ENCODE assay signal across 10 cellular contexts in the genomic region with DNA sequence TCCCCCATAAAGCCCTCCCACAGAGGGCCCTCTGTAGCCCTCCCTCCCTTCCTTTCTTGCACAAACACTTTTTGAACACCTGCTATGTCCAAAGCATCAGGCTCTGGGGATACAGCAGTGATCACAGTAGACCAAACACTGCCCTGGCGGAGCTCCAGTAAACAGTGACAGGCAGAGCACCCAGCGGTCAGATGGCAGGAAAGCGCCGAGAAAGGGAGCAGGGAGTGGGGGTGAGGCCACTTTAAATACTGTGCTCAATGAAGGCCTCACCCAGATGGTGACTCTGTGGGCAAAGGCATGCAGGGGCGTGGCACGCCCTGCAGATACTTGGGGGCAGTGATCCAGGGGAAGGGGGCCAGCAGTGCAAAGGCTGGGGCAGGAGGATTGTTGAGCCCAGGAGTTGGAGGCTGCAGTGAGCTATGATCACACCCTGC. TPM values are rescaled to one million over a fixed set of nuclear protein-coding genes. Genes with fewer than 3 reads are reported as not detected.
DNase-seq lines count a peak whose midpoint lies in the region; FAIRE-seq and TF ChIP-seq lines count a peak whose summit lies in the region.
"Had no signal": no experiment of that assay in that cellular context is flagged by ENCODE, and none has a peak within 500 bp of the region (broad histone marks: within the 10 kb centered on the region; RNA-seq: fewer than 3 reads in every experiment).

No MANE protein-coding gene starts in this region.

- intact Hi-C loops in endothelial cell of umbilical vein (cut with micrococcal nuclease) = loop anchor here (1.0 kb wide), 3 partner anchors 11 to 20 kb away; partner anchors contain the start of gene ICAM2

- H3K9me3 Mint-ChIP-seq in activated naive CD8-positive, alpha-beta T cell (ENCODE audit: low read depth) = no peaks in the 10 kb centered on the region
- H3K9me3 Mint-ChIP-seq in activated naive CD8-positive, alpha-beta T cell treated with anti-CD3 and anti-CD28 coated beads for 36 hours = no peaks in the 10 kb centered on the region
- H3K9me3 Mint-ChIP-seq in type B pancreatic cell = no peaks in the 10 kb centered on the region

- peaks cover 43% of the 10 kb centered on the region for H3K4me1 Mint-ChIP-seq in activated naive CD8-positive, alpha-beta T cell (ENCODE audit: low read depth)
- H3K4me1 Mint-ChIP-seq in activated naive CD8-positive, alpha-beta T cell treated with anti-CD3 and anti-CD28 coated beads for 36 hours = peaks cover 28% of the 10 kb centered on the region
- H3K4me1 Mint-ChIP-seq in type B pancreatic cell (ENCODE audit: unreplicated experiment) = peaks cover 8% of the 10 kb centered on the region

- no peaks in the 10 kb centered on the region for H3K27me3 ChIP-seq in endothelial cell of umbilical vein (ENCODE audit: control insufficient read depth in 2 of 2, insufficient read depth in 2 of 2, low read length in 2 of 2)
- H3K27me3 ChIP-seq: hepatocyte had no signal

- H3K36me3 ChIP-seq in endothelial cell of umbilical vein (ENCODE audit: control insufficient read depth in 2 of 2, extremely low read depth in 1 of 2, insufficient read depth in 2 of 2, low read length in 2 of 2) = peaks cover 26 to 29% of the 10 kb centered on the region in 2 experiments

- no peaks in the 10 kb centered on the region for H3K36me3 Mint-ChIP-seq in activated naive CD8-positive, alpha-beta T cell
- H3K36me3 Mint-ChIP-seq in activated naive CD8-positive, alpha-beta T cell treated with anti-CD3 and anti-CD28 coated beads for 36 hours = peaks cover 16% of the 10 kb centered on the region
- H3K36me3 Mint-ChIP-seq in type B pancreatic cell = no peaks in the 10 kb centered on the region

- CTCF ChIA-PET in endothelial cell of umbilical vein (lab: Charles Lee) = interaction anchor here (0.7 to 6.8 kb wide), 7 partner anchors 14 to 128 kb away, joined by 3 to 140 read pairs (median 16); partner anchors contain the start of gene ICAM2

- no peak for TF ChIP-seq CTCF in endothelial cell of umbilical vein (IDR thresholded peaks at IDR 0.05; ENCODE audit: extremely low read depth in 1 of 2, insufficient read depth in 1 of 2, low read depth in 1 of 2, low read length in 2 of 2)
- TF ChIP-seq CTCF in type B pancreatic cell (conservative IDR thresholded peaks at IDR 0.05) = no peak

- peak overlapping the region; percentile 84 for H3K27ac Mint-ChIP-seq in activated naive CD8-positive, alpha-beta T cell
- no peak overlapping the region for H3K27ac Mint-ChIP-seq in activated naive CD8-positive, alpha-beta T cell treated with anti-CD3 and anti-CD28 coated beads for 36 hours
- no peak overlapping the region for H3K27ac Mint-ChIP-seq in type B pancreatic cell

- peak overlapping the region; percentile 91 for H3K27ac ChIP-seq in endothelial cell of umbilical vein (ENCODE audit: insufficient read depth, low read depth, low read length)
- H3K27ac ChIP-seq: hepatocyte had no signal

- peak overlapping the region; percentile 66 to 87 (median 73) for H3K4me3 ChIP-seq in endothelial cell of umbilical vein (replicated peaks in 1 of 3; ENCODE audit: insufficient read depth in 1 of 3, low read depth in 1 of 3, low read length in 3 of 3)
- H3K4me3 ChIP-seq: hepatocyte had no signal

- peaks cover 51% of the 10 kb centered on the region for H3K79me2 ChIP-seq in endothelial cell of umbilical vein (ENCODE audit: control insufficient read depth, insufficient read depth, low read length)
- H3K79me2 ChIP-seq: hepatocyte had no signal

- no peak overlapping the region for H3K4me3 Mint-ChIP-seq in activated naive CD8-positive, alpha-beta T cell
- H3K4me3 Mint-ChIP-seq in activated naive CD8-positive, alpha-beta T cell treated with anti-CD3 and anti-CD28 coated beads for 36 hours = no peak overlapping the region
- H3K4me3 Mint-ChIP-seq in type B pancreatic cell = no peak overlapping the region

- dilution Hi-C loops in endothelial cell of umbilical vein (cut with MboI; ENCODE audit: extremely low pct_ligation_motif_present, low sequenced_read_pairs) = no loop called here

- H4K20me1 ChIP-seq in endothelial cell of umbilical vein (replicated peaks; ENCODE audit: control insufficient read depth, extremely low read depth, insufficient read depth, low read length) = no peaks in the 10 kb centered on the region

- H3K27me3 Mint-ChIP-seq in activated naive CD8-positive, alpha-beta T cell = no peaks in the 10 kb centered on the region
- H3K27me3 Mint-ChIP-seq in activated naive CD8-positive, alpha-beta T cell treated with anti-CD3 and anti-CD28 coated beads for 36 hours = no peaks in the 10 kb centered on the region
- peaks cover 2% of the 10 kb centered on the region for H3K27me3 Mint-ChIP-seq in type B pancreatic cell

- H3K9me3 ChIP-seq in endothelial cell of umbilical vein (replicated peaks; ENCODE audit: control insufficient read depth, insufficient read depth, low read length) = no peaks in the 10 kb centered on the region

- H3K9me1 ChIP-seq in endothelial cell of umbilical vein (replicated peaks; ENCODE audit: control insufficient read depth, extremely low read depth, insufficient read depth, low read length) = no peaks in the 10 kb centered on the region

- BruUV-seq in endothelial cell of umbilical vein (replicated peaks; lab: Mats Ljungman, UMichigan) = no TSS peak

- no peak for DNase-seq in activated naive CD8-positive, alpha-beta T cell treated with anti-CD3 and anti-CD28 coated beads for 36 hours
- DNase-seq in NCI-H69 (lab: John Stamatoyannopoulos, UW) (peak; percentile 95), endothelial cell of umbilical vein (ENCODE audit: low read depth, low spot score) (peak; percentile 64), type B pancreatic cell (ENCODE audit: extremely low spot score, unreplicated experiment) (peak; percentile 59), GM19239 (ENCODE audit: insufficient read length, low spot score) (no peak), Kasumi-1 (lab: John Stamatoyannopoulos, UW) (no peak), cortex of kidney (lab: John Stamatoyannopoulos, UW) (no peak)
- DNase-seq: NCI-H526 had no signal

- POLR2A ChIA-PET in endothelial cell of umbilical vein (lab: Charles Lee) = interaction anchor here (1.1 to 3.1 kb wide), 4 partner anchors 11 to 124 kb away, joined by 3 to 32 read pairs (median 5); partner anchors contain the start of genes ERN1 and ICAM2

- H3K4me1 ChIP-seq in endothelial cell of umbilical vein (ENCODE audit: control insufficient read depth, extremely low read depth, insufficient read depth, low read length) = peaks cover 85% of the 10 kb centered on the region

- peak overlapping the region; percentile 91 for H3K9ac ChIP-seq in endothelial cell of umbilical vein (replicated peaks; ENCODE audit: extremely low read depth, insufficient read depth, low read length)

- H2AFZ ChIP-seq in endothelial cell of umbilical vein (ENCODE audit: low read depth, low read length) = no peak overlapping the region
- H2AFZ ChIP-seq: hepatocyte had no signal

- no peak for TF ChIP-seq POLR2A in endothelial cell of umbilical vein (IDR thresholded peaks at IDR 0.05; ENCODE audit: low read depth, low read length)

- H3K4me2 ChIP-seq in endothelial cell of umbilical vein (ENCODE audit: insufficient read depth, low read length) = peak overlapping the region; percentile 91
- H3K4me2 ChIP-seq: hepatocyte had no signal

- FAIRE-seq in endothelial cell of umbilical vein (lab: Jason Lieb, UNC) = no peak
- no peak for FAIRE-seq in GM19239 (lab: Jason Lieb, UNC)

TF ChIP-seq in endothelial cell of umbilical vein, 7 proteins besides CTCF, POLR2A, EP300 and RAD21 (continues in another document):
- TF ChIP-seq MAX (IDR thresholded peaks at IDR 0.05; ENCODE audit: insufficient read depth, insufficient read length) = no peak

RNA-seq across cellular contexts. Expression of gene PRR29, which starts 7.6 kb away (rescaled TPM):
- total RNA-seq in activated naive CD8-positive, alpha-beta T cell treated with anti-CD3 and anti-CD28 coated beads for 36 hours = under 1 TPM; 0.36 to 0.93 TPM
- 0.78 and 1.2 TPM in 2 replicates for total RNA-seq in endothelial cell of umbilical vein
- 0.39 and 0.60 TPM in 2 replicates for polyA plus RNA-seq in endothelial cell of umbilical vein
- polyA plus RNA-seq in endothelial cell of umbilical vein (2011; cell fraction: cytosol; rRNA removed) = 0.22 and 0.25 TPM in 2 replicates
- 1.1 TPM in 2 replicates for polyA plus RNA-seq in endothelial cell of umbilical vein (2011; cell fraction: nucleus; rRNA removed)
- 27.6 and 50.2 TPM in 2 replicates for polyA plus RNA-seq in endothelial cell of umbilical vein (2012)
- polyA minus RNA-seq in endothelial cell of umbilical vein = 0.40 and 0.46 TPM in 2 replicates
- polyA minus RNA-seq in endothelial cell of umbilical vein (2011; cell fraction: cytosol; rRNA and poly(A)+ RNA removed) = not detected
- 0.53 and 0.77 TPM in 2 replicates for polyA minus RNA-seq in endothelial cell of umbilical vein (2011; cell fraction: nucleus; rRNA and poly(A)+ RNA removed)
- total RNA-seq in type B pancreatic cell (ENCODE audit: low replicate concordance) = 0.45 and 4.2 TPM in 2 replicates

RNA-seq across cellular contexts. Expression of gene ICAM2, which starts 14.7 kb away (rescaled TPM):
- total RNA-seq in activated naive CD8-positive, alpha-beta T cell treated with anti-CD3 and anti-CD28 coated beads for 36 hours = 10 to 100 TPM; 52.9 to 54.5 TPM
- 514 and 586 TPM in 2 replicates for total RNA-seq in endothelial cell of umbilical vein
- polyA plus RNA-seq in endothelial cell of umbilical vein = 2,377 and 2,759 TPM in 2 replicates
- 1,397 and 1,487 TPM in 2 replicates for polyA plus RNA-seq in endothelial cell of umbilical vein (2011; cell fraction: cytosol; rRNA removed)
- 644 and 716 TPM in 2 replicates for polyA plus RNA-seq in endothelial cell of umbilical vein (2011; cell fraction: nucleus; rRNA removed)
- polyA plus RNA-seq in endothelial cell of umbilical vein (2012) = 616 and 790 TPM in 2 replicates
- 1,340 and 1,357 TPM in 2 replicates for polyA minus RNA-seq in endothelial cell of umbilical vein
- not detected for polyA minus RNA-seq in endothelial cell of umbilical vein (2011; cell fraction: cytosol; rRNA and poly(A)+ RNA removed)
- 203 and 216 TPM in 2 replicates for polyA minus RNA-seq in endothelial cell of umbilical vein (2011; cell fraction: nucleus; rRNA and poly(A)+ RNA removed)
- total RNA-seq in type B pancreatic cell (ENCODE audit: low replicate concordance) = 1.2 TPM in 1 of 2 replicates, not detected in the other

RNA-seq across cellular contexts. Expression of gene SCN4A, which starts 33.0 kb away (rescaled TPM):
- total RNA-seq in activated naive CD8-positive, alpha-beta T cell treated with anti-CD3 and anti-CD28 coated beads for 36 hours = under 1 TPM; 0.14 to 0.31 TPM
- total RNA-seq in endothelial cell of umbilical vein (0.40 TPM in 1 of 2 replicates, not detected in the other), type B pancreatic cell (ENCODE audit: low replicate concordance) (0.39 TPM in 1 of 2 replicates, not detected in the other)
- polyA plus RNA-seq in endothelial cell of umbilical vein = 0.01 and 0.02 TPM in 2 replicates
- polyA plus RNA-seq in endothelial cell of umbilical vein (2011; cell fraction: cytosol; rRNA removed) = 0.06 and 0.11 TPM in 2 replicates
- polyA plus RNA-seq in endothelial cell of umbilical vein (2011; cell fraction: nucleus; rRNA removed) = 0.08 and 0.20 TPM in 2 replicates
- 0.04 and 0.13 TPM in 2 replicates for polyA plus RNA-seq in endothelial cell of umbilical vein (2012)
- 0.07 TPM in 1 of 2 replicates, not detected in the other for polyA minus RNA-seq in endothelial cell of umbilical vein
- polyA minus RNA-seq in endothelial cell of umbilical vein (2011; cell fraction: cytosol; rRNA and poly(A)+ RNA removed) = 0.51 TPM
- polyA minus RNA-seq in endothelial cell of umbilical vein (2011; cell fraction: nucleus; rRNA and poly(A)+ RNA removed) = 0.10 TPM in 1 of 2 replicates, not detected in the other
- polyA plus RNA-seq: hepatocyte had no signal

Comparison
In these comparisons a context has a peak if more than half of its experiments do, and no peak if none do; other contexts are left out.
1. DNase-seq: peak in NCI-H69 (single experiment), endothelial cell of umbilical vein (single experiment) and type B pancreatic cell (single experiment); none in activated naive CD8-positive, alpha-beta T cell treated with anti-CD3 and anti-CD28 coated beads for 36 hours (single experiment), GM19239 (single experiment), Kasumi-1 (0 of 2) and cortex of kidney (single experiment).
2. RNA of gene ICAM2, which starts 14.7 kb away (total RNA-seq): 514 to 586 TPM in endothelial cell of umbilical vein and 52.9 to 54.5 TPM in activated naive CD8-positive, alpha-beta T cell treated with anti-CD3 and anti-CD28 coated beads for 36 hours; 1.2 TPM in type B pancreatic cell; every median in the first group is over 10 times any median in the second.